Comparison of ENCODE assay signal across 11 cellular contexts in the genomic region with DNA sequence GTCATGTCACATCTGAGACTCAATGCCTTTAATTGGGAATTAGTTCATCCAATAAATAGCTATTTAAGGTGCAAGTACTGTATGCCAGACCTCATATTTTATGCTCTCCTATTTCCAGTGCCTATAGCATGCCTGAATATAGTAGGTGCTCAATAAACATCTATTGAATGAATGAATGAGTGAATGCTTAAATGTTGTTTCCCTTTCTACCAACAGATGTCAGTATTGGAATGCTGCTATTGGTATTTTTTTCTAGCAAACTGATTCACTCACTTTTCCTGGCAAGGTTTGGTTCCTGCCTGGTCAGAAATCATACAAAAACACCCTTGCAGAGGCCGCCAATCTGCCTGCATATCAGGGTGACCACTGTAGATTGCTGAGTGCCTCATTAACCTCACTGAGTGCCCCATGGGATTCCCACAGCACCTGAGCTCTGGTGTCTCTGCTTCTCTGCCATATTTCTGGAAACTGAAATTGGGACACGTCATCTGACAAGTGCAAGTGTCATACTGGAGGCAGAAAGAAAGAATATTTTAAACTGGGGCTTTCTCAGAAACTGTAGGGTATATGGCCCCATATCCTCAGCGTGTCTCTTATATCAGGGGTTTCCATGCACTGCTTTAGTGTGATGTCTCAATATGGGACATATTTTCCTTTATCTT.
A peak's percentile ranks its signal among the peaks of the same experiment; 100 is the strongest.
DNase-seq lines count a peak whose midpoint lies in the region; ATAC-seq, FAIRE-seq and TF ChIP-seq lines count a peak whose summit lies in the region.
"Had no signal": no experiment of that assay in that cellular context is flagged by ENCODE, and none has a peak within 500 bp of the region (broad histone marks: within the 10 kb centered on the region; RNA-seq: fewer than 3 reads in every experiment).

No MANE protein-coding gene starts in this region.

- no peaks in the 10 kb centered on the region for H3K36me3 ChIP-seq in PC-3 (ENCODE audit: low read depth, low read length)

- H3K9ac ChIP-seq in PC-3 (ENCODE audit: low read length) = no peak overlapping the region

- H3K79me2 ChIP-seq in PC-3 (ENCODE audit: low read length) = no peaks in the 10 kb centered on the region

- H3K4me1 Mint-ChIP-seq in neural crest cell = peaks cover 4% of the 10 kb centered on the region

- no peaks in the 10 kb centered on the region for H3K9me3 Mint-ChIP-seq in neural crest cell

- peaks cover 8% of the 10 kb centered on the region for H3K27me3 Mint-ChIP-seq in neural crest cell (ENCODE audit: low read depth)

- intact Hi-C loops in PC-3 (cut with micrococcal nuclease) = no loop called here

- BruUV-seq in PC-3 (replicated peaks; lab: Mats Ljungman, UMichigan) = no TSS peak

- no peaks in the 10 kb centered on the region for H3K9me2 ChIP-seq in PC-3 (replicated peaks; ENCODE audit: low read length)

- H3K9me3 ChIP-seq in PC-3 (ENCODE audit: low read length) = no peaks in the 10 kb centered on the region

- DNase-seq in PC-3 (no peak), neural crest cell (ENCODE audit: low read depth, low spot score) (no peak), HTR-8/SVneo (ENCODE audit: insufficient read length, low spot score) (no peak), COLO829 (ENCODE audit: low spot score) (no peak)
- DNase-seq: activated CD4-positive, alpha-beta T cell treated with anti-CD3 and anti-CD28 coated beads, Interleukin-2, amount 50 U/mL, for 4 hours; left colon; SIG-M5 had no signal

- ATAC-seq in GM18868 (IDR thresholded peaks at IDR 0.05; ENCODE audit: unreplicated experiment) = peak; percentile 95
- peak; percentile 74 for ATAC-seq in HG02588 (IDR thresholded peaks at IDR 0.05; ENCODE audit: unreplicated experiment)
- ATAC-seq in PC-3 = no peak
- no peak for ATAC-seq in HG02981 (IDR thresholded peaks at IDR 0.05; ENCODE audit: unreplicated experiment)
- ATAC-seq: left colon had no signal

- no peak overlapping the region for H3K4me3 ChIP-seq in PC-3 (ENCODE audit: low read length)

- no peaks in the 10 kb centered on the region for H4K20me1 ChIP-seq in PC-3 (ENCODE audit: low read length)

- H3K27ac ChIP-seq in PC-3 (ENCODE audit: low read length) = no peak overlapping the region
- H3K27ac ChIP-seq: epithelial cell of prostate had no signal

- no peaks in the 10 kb centered on the region for H3K27me3 ChIP-seq in PC-3 (ENCODE audit: low read length)

- no peak for FAIRE-seq in HTR-8/SVneo (lab: Jason Lieb, UNC)

- CTCF ChIA-PET in PC-3 (lab: Charles Lee) = no interaction called here

- H2AFZ ChIP-seq in PC-3 (ENCODE audit: low read length) = no peak overlapping the region

- no peaks in the 10 kb centered on the region for H3F3A ChIP-seq in PC-3 (ENCODE audit: low read length, unreplicated experiment)

- H3K4me2 ChIP-seq in PC-3 (ENCODE audit: low read length) = no peak overlapping the region

- no peaks in the 10 kb centered on the region for H3K36me3 Mint-ChIP-seq in neural crest cell (ENCODE audit: low read depth)

- H3K27ac Mint-ChIP-seq in neural crest cell (ENCODE audit: unreplicated experiment) = no peak overlapping the region

- POLR2A ChIA-PET in PC-3 (lab: Charles Lee; ENCODE audit: unreplicated experiment) = no interaction called here

- no peak overlapping the region for H3K4me3 Mint-ChIP-seq in neural crest cell

- TF ChIP-seq CTCF in PC-3 (conservative IDR thresholded peaks at IDR 0.05; ENCODE audit: low read depth, low read length) = 0 out of 2 replicates have a peak, but pooled peaks have one; percentile 29
- TF ChIP-seq CTCF in neural crest cell (conservative IDR thresholded peaks at IDR 0.05) = peak; percentile 44

- H3K4me1 ChIP-seq in PC-3 (ENCODE audit: insufficient read depth, low read length) = no peaks in the 10 kb centered on the region

Comparison
In these comparisons a context has a peak if more than half of its experiments do, and no peak if none do; other contexts are left out.
1. ATAC-seq: peak in GM18868 (single experiment) and HG02588 (single experiment); none in PC-3 (single experiment) and HG02981 (single experiment).